In the genomic region with DNA sequence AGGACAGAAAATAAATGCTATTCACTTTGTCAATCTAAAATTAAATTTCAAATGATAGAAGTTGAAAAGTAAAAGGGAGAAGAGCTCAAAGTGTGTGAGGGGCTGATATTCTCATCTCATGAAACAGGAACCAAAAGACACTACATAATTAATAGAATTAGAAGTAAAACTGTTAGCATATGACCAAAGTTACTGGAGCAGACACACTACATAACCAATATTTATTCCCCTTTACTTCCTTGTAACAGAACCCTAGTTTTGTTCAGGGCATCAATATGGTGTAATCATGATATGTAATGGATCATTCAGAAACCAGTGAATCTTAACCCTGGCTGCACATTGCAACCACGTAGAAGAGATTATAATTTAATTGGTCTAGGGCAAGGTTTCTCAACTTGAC, we compare ENCODE assay signal across 22 cellular contexts.
DNase-seq lines count a peak whose midpoint lies in the region; ATAC-seq, FAIRE-seq and TF ChIP-seq lines count a peak whose summit lies in the region.
"Had no signal": no experiment of that assay in that cellular context is flagged by ENCODE, and none has a peak within 500 bp of the region (broad histone marks: within the 10 kb centered on the region; RNA-seq: fewer than 3 reads in every experiment).

No MANE protein-coding gene starts in this region.

- peak overlapping the region; percentile 51 for H3K27ac Mint-ChIP-seq in stimulated activated naive B cell treated with anti-CD40 and anti-IgM and Interleukin-4, amounts not matched to agents 10 μg/mL and 1 μg/mL and 100 μg/mL, for 72 hours
- H3K27ac Mint-ChIP-seq: CD4-positive, CD25-positive, alpha-beta regulatory T cell; CD8-positive, alpha-beta T cell; H9 had no signal

- no peak for TF ChIP-seq RAD21 in GM12878 (IDR thresholded peaks at IDR 0.05; ENCODE audit: insufficient read depth, low read depth, low read length)

- no peak overlapping the region for H3K9ac ChIP-seq in GM12878 (ENCODE audit: control insufficient read depth, insufficient read depth, low read length)
- H3K9ac ChIP-seq: BLaER1, GM23248 had no signal

- peak; percentile 77 for ATAC-seq in GM12878
- peak; percentile 73 to 80 for ATAC-seq in stimulated activated naive B cell treated with anti-CD40 and anti-IgM and Interleukin-4, amounts not matched to agents 10 μg/mL and 1 μg/mL and 100 μg/mL, for 72 hours (replicated peaks)
- ATAC-seq: A549; CD8-positive, alpha-beta T cell; HCT116 had no signal

- no peaks in the 10 kb centered on the region for H3K36me3 ChIP-seq in GM12878 (ENCODE audit: control insufficient read depth in 2 of 2, insufficient read depth in 2 of 2, low read length in 1 of 2)
- H3K36me3 ChIP-seq: BLaER1 had no signal

- no peaks in the 10 kb centered on the region for H3K4me1 ChIP-seq in GM12878 (ENCODE audit: control insufficient read depth, insufficient read depth, low read length)
- H3K4me1 ChIP-seq: BLaER1, Caco-2 had no signal

- no peaks in the 10 kb centered on the region for H3K79me2 ChIP-seq in GM12878 (ENCODE audit: control insufficient read depth, insufficient read depth, low read length)

- CTCF ChIA-PET in GM12878 (lab: Yijun Ruan, JAX) = interaction anchor here (1.1 kb wide), 1 partner anchor 27 kb away, joined by 4 read pairs; no protein-coding TSS in a partner anchor

- H3K27ac ChIP-seq in GM12878 (ENCODE audit: control insufficient read depth, insufficient read depth) = no peak overlapping the region
- H3K27ac ChIP-seq: A549, BLaER1, C4-2B, GM23248 had no signal

- no TSS peak for BruUV-seq in GM12878 (replicated peaks; lab: Mats Ljungman, UMichigan)

- RAD21 ChIA-PET in GM12878 (lab: Charles Lee; ENCODE audit: unreplicated experiment) = interaction anchor here (0.7 to 1.5 kb wide), 6 partner anchors 13 to 140 kb away, joined by 3 to 4 read pairs (median 3); no protein-coding TSS in a partner anchor

- no peak overlapping the region for H3K4me2 ChIP-seq in GM12878 (ENCODE audit: control insufficient read depth, insufficient read depth)
- H3K4me2 ChIP-seq: A549, BLaER1 had no signal

- intact Hi-C loops in GM12878 (cut with micrococcal nuclease; ENCODE audit: unreplicated experiment) (no loop called here), posterior cingulate gyrus (cut with DNase I) (no loop called here)

- no peak for TF ChIP-seq POLR2A in GM12878 (IDR thresholded peaks at IDR 0.05; ENCODE audit: low read depth, low read length)

- H3K27me3 Mint-ChIP-seq in stimulated activated naive B cell treated with anti-CD40 and anti-IgM and Interleukin-4, amounts not matched to agents 10 μg/mL and 1 μg/mL and 100 μg/mL, for 72 hours = peaks cover 0 to 4% of the 10 kb centered on the region in 2 donors

- 0% methylated on average over 1 of the region's 1 CpG for WGBS in GM12878 (ENCODE audit: insufficient coverage, insufficient replicate concordance, low lambda C conversion rate, missing lambda C conversion rate)

- H3K4me3 ChIP-seq in GM12878 = no peak overlapping the region
- H3K4me3 ChIP-seq: A549, BLaER1, GM23248 had no signal

- H3K36me3 Mint-ChIP-seq in stimulated activated naive B cell treated with anti-CD40 and anti-IgM and Interleukin-4, amounts not matched to agents 10 μg/mL and 1 μg/mL and 100 μg/mL, for 72 hours = peaks cover 3 to 4% of the 10 kb centered on the region in 2 donors
- H3K36me3 Mint-ChIP-seq: CD8-positive, alpha-beta T cell had no signal

- POLR2A ChIA-PET in GM12878 (lab: Charles Lee) = interaction anchor here (0.5 to 1.6 kb wide), 5 partner anchors 14 to 144 kb away, joined by 3 to 8 read pairs (median 3); no protein-coding TSS in a partner anchor

- in situ Hi-C loops in GM13977 (cut with MboI; ENCODE audit: low pct_unique_long_range_greater_than_20kb, low sequenced_read_pairs, unreplicated experiment) (no loop called here), GM12878 (cut with MboI) (no loop called here)

- TF ChIP-seq CTCF in GM13977 (IDR thresholded peaks at IDR 0.05; ENCODE audit: extremely low read depth, insufficient read depth, missing control alignments) (no peak), GM12878 (IDR thresholded peaks at IDR 0.05 in 2 of 3, conservative IDR thresholded peaks at IDR 0.05 in 1 of 3; ENCODE audit: control insufficient read depth in 2 of 3, extremely low read depth in 1 of 3, insufficient read depth in 1 of 3, low read depth in 3 of 3, low read length in 3 of 3) (no peak)

- H3K9me3 Mint-ChIP-seq in stimulated activated naive B cell treated with anti-CD40 and anti-IgM and Interleukin-4, amounts not matched to agents 10 μg/mL and 1 μg/mL and 100 μg/mL, for 72 hours = peaks cover 5 to 6% of the 10 kb centered on the region in 2 donors

- H3K9me3 ChIP-seq in GM12878 (replicated peaks; ENCODE audit: control insufficient read depth, insufficient read depth, low read length) = peaks cover 2% of the 10 kb centered on the region; the same call in 2 of the 3 replicates
- H3K9me3 ChIP-seq: Caco-2 had no signal

- H3K4me3 Mint-ChIP-seq in stimulated activated naive B cell treated with anti-CD40 and anti-IgM and Interleukin-4, amounts not matched to agents 10 μg/mL and 1 μg/mL and 100 μg/mL, for 72 hours = no peak overlapping the region
- H3K4me3 Mint-ChIP-seq: CD4-positive, CD25-positive, alpha-beta regulatory T cell; CD8-positive, alpha-beta T cell; H9 had no signal

- no peaks in the 10 kb centered on the region for H4K20me1 ChIP-seq in GM12878 (ENCODE audit: control insufficient read depth, insufficient read depth)
- H4K20me1 ChIP-seq: BLaER1 had no signal

- FAIRE-seq in GM12878 (lab: Jason Lieb, UNC) (no peak), frontal cortex (lab: Jason Lieb, UNC) (no peak)
- FAIRE-seq: A549, G401.6, GM18507, H1 had no signal

- TF ChIP-seq EP300 in GM12878 (IDR thresholded peaks at IDR 0.05; ENCODE audit: borderline replicate concordance in 1 of 2, control insufficient read depth in 1 of 2, low read depth in 2 of 2, low read length in 2 of 2) = no peak

- DNase-seq in GM13977 (ENCODE audit: low spot score) (peak; percentile 40), MV-4-11 (lab: John Stamatoyannopoulos, UW) (peak; percentile 14), GM12878 (ENCODE audit: low read depth, low spot score) (no peak), posterior cingulate gyrus (no peak), H4 (ENCODE audit: low spot score) (no peak), frontal cortex (ENCODE audit: low spot score in 2 of 2) (no peak)
- DNase-seq in stimulated activated naive B cell treated with anti-CD40 and anti-IgM and Interleukin-4, amounts not matched to agents 10 μg/mL and 1 μg/mL and 100 μg/mL, for 72 hours = no peak
- DNase-seq: 8988T; Caco-2; CD4-positive, CD25-positive, alpha-beta regulatory T cell; CD8-positive, alpha-beta T cell; DMS153; DND-41; GM23248; H9 had no signal

- peaks cover 5 to 14% of the 10 kb centered on the region in 2 donors for H3K4me1 Mint-ChIP-seq in stimulated activated naive B cell treated with anti-CD40 and anti-IgM and Interleukin-4, amounts not matched to agents 10 μg/mL and 1 μg/mL and 100 μg/mL, for 72 hours

- SMC1A ChIA-PET in GM12878 (lab: Charles Lee; ENCODE audit: uncharacterized antibody, unreplicated experiment) = interaction anchor here (1.2 to 1.4 kb wide), 3 partner anchors 11 to 24 kb away, joined by 3 read pairs; no protein-coding TSS in a partner anchor

- no peak overlapping the region for H2AFZ ChIP-seq in GM12878 (ENCODE audit: control insufficient read depth, low read depth, low read length)
- H2AFZ ChIP-seq: GM23248 had no signal

- H3K27me3 ChIP-seq in GM12878 (replicated peaks in 1 of 2; ENCODE audit: control insufficient read depth in 2 of 2, insufficient read depth in 2 of 2, low read length in 1 of 2) = no peaks in the 10 kb centered on the region
- H3K27me3 ChIP-seq: BLaER1 had no signal

TF ChIP-seq in GM12878, 131 proteins besides CTCF, POLR2A, EP300 and RAD21 (continues in another document):
- TF ChIP-seq ATF7 (IDR thresholded peaks at IDR 0.05; ENCODE audit: low read depth) (peak; percentile 45; the same call in 1 of the 2 replicates), MTA2 (IDR thresholded peaks at IDR 0.05; ENCODE audit: low read depth) (peak; percentile 62; the same call in 1 of the 2 replicates), HDAC2 (IDR thresholded peaks at IDR 0.05) (no peak), CBFB (IDR thresholded peaks at IDR 0.05; ENCODE audit: low read depth) (no peak)
- TF ChIP-seq, protein P1, sequence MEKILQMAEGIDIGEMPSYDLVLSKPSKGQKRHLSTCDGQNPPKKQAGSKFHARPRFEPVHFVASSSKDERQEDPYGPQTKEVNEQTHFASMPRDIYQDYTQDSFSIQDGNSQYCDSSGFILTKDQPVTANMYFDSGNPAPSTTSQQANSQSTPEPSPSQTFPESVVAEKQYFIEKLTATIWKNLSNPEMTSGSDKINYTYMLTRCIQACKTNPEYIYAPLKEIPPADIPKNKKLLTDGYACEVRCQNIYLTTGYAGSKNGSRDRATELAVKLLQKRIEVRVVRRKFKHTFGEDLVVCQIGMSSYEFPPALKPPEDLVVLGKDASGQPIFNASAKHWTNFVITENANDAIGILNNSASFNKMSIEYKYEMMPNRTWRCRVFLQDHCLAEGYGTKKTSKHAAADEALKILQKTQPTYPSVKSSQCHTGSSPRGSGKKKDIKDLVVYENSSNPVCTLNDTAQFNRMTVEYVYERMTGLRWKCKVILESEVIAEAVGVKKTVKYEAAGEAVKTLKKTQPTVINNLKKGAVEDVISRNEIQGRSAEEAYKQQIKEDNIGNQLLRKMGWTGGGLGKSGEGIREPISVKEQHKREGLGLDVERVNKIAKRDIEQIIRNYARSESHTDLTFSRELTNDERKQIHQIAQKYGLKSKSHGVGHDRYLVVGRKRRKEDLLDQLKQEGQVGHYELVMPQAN (conservative IDR thresholded peaks at IDR 0.05) = no peak
- TF ChIP-seq, protein P2, sequence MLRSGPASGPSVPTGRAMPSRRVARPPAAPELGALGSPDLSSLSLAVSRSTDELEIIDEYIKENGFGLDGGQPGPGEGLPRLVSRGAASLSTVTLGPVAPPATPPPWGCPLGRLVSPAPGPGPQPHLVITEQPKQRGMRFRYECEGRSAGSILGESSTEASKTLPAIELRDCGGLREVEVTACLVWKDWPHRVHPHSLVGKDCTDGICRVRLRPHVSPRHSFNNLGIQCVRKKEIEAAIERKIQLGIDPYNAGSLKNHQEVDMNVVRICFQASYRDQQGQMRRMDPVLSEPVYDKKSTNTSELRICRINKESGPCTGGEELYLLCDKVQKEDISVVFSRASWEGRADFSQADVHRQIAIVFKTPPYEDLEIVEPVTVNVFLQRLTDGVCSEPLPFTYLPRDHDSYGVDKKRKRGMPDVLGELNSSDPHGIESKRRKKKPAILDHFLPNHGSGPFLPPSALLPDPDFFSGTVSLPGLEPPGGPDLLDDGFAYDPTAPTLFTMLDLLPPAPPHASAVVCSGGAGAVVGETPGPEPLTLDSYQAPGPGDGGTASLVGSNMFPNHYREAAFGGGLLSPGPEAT (IDR thresholded peaks at IDR 0.05; ENCODE audit: low read depth) = peak; percentile 22; the same call in 1 of the 2 replicates

Comparison
In these comparisons a context has a peak if more than half of its experiments do, and no peak if none do; other contexts are left out.
1. DNase-seq: peak in GM13977 (single experiment) and MV-4-11 (single experiment); none in GM12878 (single experiment), stimulated activated naive B cell treated with anti-CD40 and anti-IgM and Interleukin-4, amounts not matched to agents 10 μg/mL and 1 μg/mL and 100 μg/mL, for 72 hours (single experiment), posterior cingulate gyrus (0 of 10), H4 (single experiment) and frontal cortex (0 of 2).